ENCODE assay signal across 25 cellular contexts in genomic region chr6:72175936-72176335, GRCh38.
"Had no signal": no experiment of that assay in that cellular context is flagged by ENCODE, and none has a peak within 500 bp of the region (broad histone marks: within the 10 kb centered on the region; RNA-seq: fewer than 3 reads in every experiment).

No MANE protein-coding gene starts in this region.

- H3K4me3 ChIP-seq: Peyer's patch, SJCRH30 had no signal

- H3K27me3 ChIP-seq: Peyer's patch, SJCRH30 had no signal

- H3K9me3 ChIP-seq: Peyer's patch, SJCRH30 had no signal

- DNase-seq: activated CD4-positive, alpha-beta memory T cell treated with anti-CD3 and anti-CD28 coated beads for 36 hours; activated CD4-positive, alpha-beta T cell treated with anti-CD3 and anti-CD28 coated beads, Interleukin-2, amount 10 ng/mL, durations not matched to agents 7 days and 5 days; activated CD4-positive, CD25-positive, alpha-beta regulatory T cell; activated CD8-positive, alpha-beta memory T cell treated with anti-CD3 and anti-CD28 coated beads for 24 hours; activated effector memory CD4-positive, alpha-beta T cell treated with anti-CD3 and anti-CD28 coated beads, Interleukin-2, amount 50 U/mL, for 16 hours; activated naive CD4-positive, alpha-beta T cell treated with Interleukin-2 at 50 U/mL for 16 hours; activated naive CD8-positive, alpha-beta T cell treated with anti-CD3 and anti-CD28 coated beads, Interleukin-2, amount 50 U/mL, for 24 hours; activated T-cell treated with anti-CD3 and anti-CD28 coated beads, Interleukin-2, amount 50 U/mL, for 4 hours; caudate nucleus; Karpas-422; MM.1S; NCI-H1105; NCI-H1436; NCI-H1694 treated with DMSO at 0.1 percent for 48 hours; NCI-H2029 treated with DMSO at 0.1 percent for 48 hours; NCI-H446; NCI-H524; Peyer's patch; Right ventricle myocardium superior; SJCRH30; T-cell; T-helper 2 cell had no signal

- H3K27ac ChIP-seq: Peyer's patch, RWPE1, SJCRH30, VCaP had no signal

- ATAC-seq: activated naive CD4-positive, alpha-beta T cell treated with anti-CD3 and anti-CD28 coated beads, Interleukin-2, amount 50 U/mL, for 72 hours; activated naive CD8-positive, alpha-beta T cell treated with anti-CD3 and anti-CD28 coated beads, Interleukin-2, amount 50 U/mL, for 24 hours; activated T-cell treated with anti-CD3 and anti-CD28 coated beads, Interleukin-2, amount 50 U/mL, for 4 hours; T-cell had no signal
